13 cellular contexts compared by ENCODE assay signal in genomic region chr12:113786107-113786506, GRCh38.
"Had no signal": no experiment of that assay in that cellular context is flagged by ENCODE, and none has a peak within 500 bp of the region (broad histone marks: within the 10 kb centered on the region; RNA-seq: fewer than 3 reads in every experiment).

No MANE protein-coding gene starts in this region.

- H3K27ac ChIP-seq: esophagus muscularis mucosa, upper lobe of right lung had no signal

- H3K4me1 ChIP-seq: upper lobe of right lung had no signal

- H3K4me3 ChIP-seq: esophagus muscularis mucosa, upper lobe of right lung had no signal

- H3K4me3 Mint-ChIP-seq: activated CD4-positive, alpha-beta T cell treated with anti-CD3 and anti-CD28 coated beads, Interleukin-2, amount 10 ng/mL, durations not matched to agents 7 days and 5 days; memory B cell had no signal

- H3K9me3 ChIP-seq: upper lobe of right lung had no signal

- DNase-seq: activated CD4-positive, alpha-beta T cell treated with anti-CD3 and anti-CD28 coated beads, Interleukin-2, amount 10 ng/mL, durations not matched to agents 7 days and 5 days; activated CD8-positive, alpha-beta memory T cell treated with anti-CD3 and anti-CD28 coated beads, Interleukin-2, amount 50 U/mL, for 4 hours; activated effector memory CD4-positive, alpha-beta T cell treated with Interleukin-2 at 50 U/mL for 16 hours; activated naive CD4-positive, alpha-beta T cell treated with anti-CD3 and anti-CD28 coated beads, Interleukin-2, amount 50 U/mL, for 16 hours; activated T-cell treated with anti-CD3 and anti-CD28 coated beads, Interleukin-2, amount 50 U/mL, for 48 hours; aorta; cortex of kidney; retina; stimulated activated CD8-positive, alpha-beta memory T cell treated with anti-CD3 and anti-CD28 coated beads, Interleukin-4, amount 100 ng/mL, for 48 hours; stimulated activated naive CD4-positive, alpha-beta T cell; upper lobe of right lung had no signal

- H3K4me1 Mint-ChIP-seq: activated CD4-positive, alpha-beta T cell treated with anti-CD3 and anti-CD28 coated beads, Interleukin-2, amount 10 ng/mL, durations not matched to agents 7 days and 5 days; memory B cell had no signal

- H3K27ac Mint-ChIP-seq: activated CD4-positive, alpha-beta T cell treated with anti-CD3 and anti-CD28 coated beads, Interleukin-2, amount 10 ng/mL, durations not matched to agents 7 days and 5 days; memory B cell had no signal

- ATAC-seq: upper lobe of right lung had no signal

- H3K36me3 ChIP-seq: esophagus muscularis mucosa, upper lobe of right lung had no signal
